In genomic region chr5:141050622-141051525, GRCh38 we compare ENCODE assay signal across 11 cellular contexts. TPM values are rescaled to one million over a fixed set of nuclear protein-coding genes. Genes with fewer than 3 reads are reported as not detected.
DNase-seq lines count a peak whose midpoint lies in the region; FAIRE-seq and TF ChIP-seq lines count a peak whose summit lies in the region.
"Had no signal": no experiment of that assay in that cellular context is flagged by ENCODE, and none has a peak within 500 bp of the region (broad histone marks: within the 10 kb centered on the region; RNA-seq: fewer than 3 reads in every experiment).

Gene PCDHB1 (plus strand): TSS chr5:141051374. CDS start chr5:141051471, 97 bp downstream.

- intact Hi-C loops in OCI-LY7 (cut with micrococcal nuclease; ENCODE audit: unreplicated experiment), result no loop called here

- no peak within 1 kb of the TSS for H3K4me2 ChIP-seq in OCI-LY7 (ENCODE audit: low read length)
- H3K4me2 ChIP-seq: BLaER1 treated with 17β-estradiol and CSF1 and Interleukin-3, amounts not matched to agents 10 nM and 100 nM had no signal

- peak within 1 kb of the TSS; percentile 77 for H3K4me3 Mint-ChIP-seq in activated naive CD8-positive, alpha-beta T cell

- H3K4me1 ChIP-seq in suprapubic skin (peaks cover 6% of the 10 kb centered on the region), OCI-LY7 (ENCODE audit: insufficient read depth, low read length, poor library complexity, severe bottlenecking) (no peaks in the 10 kb centered on the region)

- H3K27ac ChIP-seq in suprapubic skin (no peak within 1 kb of the TSS), OCI-LY7 (ENCODE audit: low read depth, low read length, poor library complexity, severe bottlenecking) (no peak within 1 kb of the TSS)
- H3K27ac ChIP-seq: BLaER1 treated with 17β-estradiol and CSF1 and Interleukin-3, amounts not matched to agents 10 nM and 100 nM; epithelial cell of prostate had no signal

- peaks cover 2% of the 10 kb centered on the region for H3K36me3 Mint-ChIP-seq in activated naive CD8-positive, alpha-beta T cell

- peak; percentile 21 for DNase-seq in NCI-H82 (lab: John Stamatoyannopoulos, UW)
- DNase-seq in NCI-H82 treated with DMSO at 0.1 percent for 48 hours (lab: John Stamatoyannopoulos, UW; ENCODE audit: unreplicated experiment), result no peak
- DNase-seq in kidney epithelial cell (ENCODE audit: low read depth), result no peak
- no peak for DNase-seq in suprapubic skin (ENCODE audit: low spot score in 2 of 2)
- DNase-seq in OCI-LY7 (ENCODE audit: low spot score), result no peak
- DNase-seq in urothelium cell line (ENCODE audit: low spot score), result no peak
- no peak for DNase-seq in occipital lobe (lab: John Stamatoyannopoulos, UW)
- DNase-seq: stimulated activated naive CD4-positive, alpha-beta T cell had no signal

- H3K79me2 ChIP-seq in OCI-LY7 (ENCODE audit: insufficient read depth, low read depth, low read length), result no peaks in the 10 kb centered on the region

- peaks cover 39% of the 10 kb centered on the region for H3K27me3 Mint-ChIP-seq in activated naive CD8-positive, alpha-beta T cell

- no peak for TF ChIP-seq EP300 in suprapubic skin (IDR thresholded peaks at IDR 0.05)

- H3K36me3 ChIP-seq in kidney epithelial cell (ENCODE audit: control insufficient read depth, insufficient read depth, low read length), result no peaks in the 10 kb centered on the region
- no peaks in the 10 kb centered on the region for H3K36me3 ChIP-seq in suprapubic skin
- no peaks in the 10 kb centered on the region for H3K36me3 ChIP-seq in OCI-LY7 (ENCODE audit: insufficient read depth, low read length)
- H3K36me3 ChIP-seq: BLaER1 treated with 17β-estradiol and CSF1 and Interleukin-3, amounts not matched to agents 10 nM and 100 nM had no signal

- POLR2A ChIA-PET in OCI-LY7 (lab: Charles Lee), result no interaction called here

- no peak for TF ChIP-seq POLR2A in suprapubic skin (IDR thresholded peaks at IDR 0.05)

- FAIRE-seq in urothelium cell line (lab: Jason Lieb, UNC), result no peak

- peaks cover 12% of the 10 kb centered on the region for H3K9me3 Mint-ChIP-seq in activated naive CD8-positive, alpha-beta T cell (ENCODE audit: low read depth)

- WGBS in suprapubic skin, result 26% methylated on average over 20 of the region's 20 CpGs

- H3K27me3 ChIP-seq in kidney epithelial cell (ENCODE audit: control insufficient read depth, insufficient read depth, low read length) (peaks cover 4% of the 10 kb centered on the region), suprapubic skin (peaks cover 22% of the 10 kb centered on the region)
- H3K27me3 ChIP-seq: BLaER1 treated with 17β-estradiol and CSF1 and Interleukin-3, amounts not matched to agents 10 nM and 100 nM had no signal

- no peaks in the 10 kb centered on the region for H3K9me2 ChIP-seq in OCI-LY7 (ENCODE audit: insufficient read depth, low read length)

- H3K9me3 ChIP-seq in suprapubic skin (no peaks in the 10 kb centered on the region), OCI-LY7 (ENCODE audit: low read length) (no peaks in the 10 kb centered on the region)

- H2AFZ ChIP-seq in OCI-LY7 (ENCODE audit: low read length), result no peak within 1 kb of the TSS

- TF ChIP-seq CTCF in kidney epithelial cell (IDR thresholded peaks at IDR 0.05; ENCODE audit: insufficient read depth, low read length, poor library complexity, severe bottlenecking) (no peak), suprapubic skin (IDR thresholded peaks at IDR 0.05) (no peak), OCI-LY7 (conservative IDR thresholded peaks at IDR 0.05; ENCODE audit: low read length) (no peak)

- no TSS peak for BruUV-seq in OCI-LY7 (replicated peaks; lab: Mats Ljungman, UMichigan)

- peak within 1 kb of the TSS; percentile 11 for H3K4me3 ChIP-seq in kidney epithelial cell (ENCODE audit: low read depth, low read length)
- H3K4me3 ChIP-seq in suprapubic skin, result peak within 1 kb of the TSS; percentile 55
- H3K4me3 ChIP-seq in OCI-LY7 (ENCODE audit: low read depth, low read length, poor library complexity, severe bottlenecking), result no peak within 1 kb of the TSS
- H3K4me3 ChIP-seq: BLaER1 treated with 17β-estradiol and CSF1 and Interleukin-3, amounts not matched to agents 10 nM and 100 nM had no signal

- peaks cover 3% of the 10 kb centered on the region for H3K4me1 Mint-ChIP-seq in activated naive CD8-positive, alpha-beta T cell (ENCODE audit: low read depth)

- CTCF ChIA-PET in OCI-LY7 (lab: Charles Lee; ENCODE audit: unreplicated experiment), result no interaction called here

- H4K20me1 ChIP-seq in OCI-LY7 (ENCODE audit: insufficient read depth, low read length), result no peaks in the 10 kb centered on the region
- H4K20me1 ChIP-seq: BLaER1 treated with 17β-estradiol and CSF1 and Interleukin-3, amounts not matched to agents 10 nM and 100 nM had no signal

- no peak within 1 kb of the TSS for H3K27ac Mint-ChIP-seq in activated naive CD8-positive, alpha-beta T cell

RNA-seq across cellular contexts. Expression of gene PCDHB1, which starts in this region (rescaled TPM):
- under 0.01 TPM in 1 of 2 replicates, not detected in the other for total RNA-seq in kidney epithelial cell
- total RNA-seq in suprapubic skin, result not detected
- not detected in 2 replicates for total RNA-seq in OCI-LY7 (2014; rRNA removed; shearing (Covaris generic))
- total RNA-seq in OCI-LY7 (2022), result not detected in 2 replicates
- total RNA-seq in occipital lobe, result 0.31 TPM
